26 cellular contexts compared by ENCODE assay signal in genomic region chr21:31961027-31961426, GRCh38.
A peak's percentile ranks its signal among the peaks of the same experiment; 100 is the strongest.
DNase-seq lines count a peak whose midpoint lies in the region; ATAC-seq, FAIRE-seq and TF ChIP-seq lines count a peak whose summit lies in the region.
"Had no signal": no experiment of that assay in that cellular context is flagged by ENCODE, and none has a peak within 500 bp of the region (broad histone marks: within the 10 kb centered on the region; RNA-seq: fewer than 3 reads in every experiment).

No MANE protein-coding gene starts in this region.

- H3K27ac ChIP-seq in HepG2 (ENCODE audit: extremely low read length, insufficient read depth, low read length) (no peak overlapping the region), right lobe of liver (no peak overlapping the region), K562 (ENCODE audit: extremely low read depth, low read depth, low read length) (no peak overlapping the region), smooth muscle cell (ENCODE audit: low read depth) (no peak overlapping the region)
- H3K27ac ChIP-seq: BLaER1 had no signal

- CTCF ChIA-PET in HepG2 (lab: Yijun Ruan, JAX; ENCODE audit: low intra/inter-chr PET ratio, low total read pairs) (no interaction called here), K562 (lab: Yijun Ruan, JAX; ENCODE audit: low intra/inter-chr PET ratio) (no interaction called here)

- TF ChIP-seq POLR2A in HepG2 (IDR thresholded peaks at IDR 0.05; ENCODE audit: insufficient read depth in 1 of 2, low read depth in 2 of 2, low read length in 2 of 2) (no peak), right lobe of liver (IDR thresholded peaks at IDR 0.05) (no peak), K562 (conservative IDR thresholded peaks at IDR 0.05) (no peak)

- in situ Hi-C loops in HepG2 (cut with HindIII; ENCODE audit: extremely low pct_ligation_motif_present, low pct_unique_long_range_greater_than_20kb): no loop called here
- in situ Hi-C loops in K562 (cut with MboI): no loop called here

- DNase-seq in HepG2 (ENCODE audit: low spot score): no peak
- no peak for DNase-seq in right lobe of liver
- DNase-seq in K562 (ENCODE audit: extremely low read depth in 1 of 4, low spot score in 3 of 4): no peak
- DNase-seq in activated CD8-positive, alpha-beta memory T cell treated with anti-CD3 and anti-CD28 coated beads for 24 hours: no peak
- DNase-seq in smooth muscle cell (lab: John Stamatoyannopoulos, UW; ENCODE audit: unreplicated experiment): no peak
- DNase-seq: 8988T; ACHN; BE2C; C1 segment of cervical spinal cord; CD4-positive, alpha-beta memory T cell; CD4-positive, CD25-positive, alpha-beta regulatory T cell; CD8-positive, alpha-beta memory T cell; COR-L47; DMS 273 treated with DMSO at 0.1 percent for 48 hours; DMS153; DMS53; DMS79; DND-41; EL; GDM1 had no signal

- H3K9me1 ChIP-seq in K562 (ENCODE audit: control insufficient read depth, insufficient read depth, low read length): no peaks in the 10 kb centered on the region

- FAIRE-seq in HepG2 (lab: Jason Lieb, UNC) (no peak), K562 (lab: Jason Lieb, UNC) (no peak)
- FAIRE-seq: A204.1, GM12878, GM12892, GM18507, GM19239 had no signal

- TF ChIP-seq EP300 in HepG2 (IDR thresholded peaks at IDR 0.05; ENCODE audit: low read depth in 2 of 2, low read length in 2 of 2): no peak
- no peak for TF ChIP-seq EP300 in HepG2 (CRISPR knock-in tag; IDR thresholded peaks at IDR 0.05; ENCODE audit: borderline replicate concordance)
- no peak for TF ChIP-seq EP300 in K562 (IDR thresholded peaks at IDR 0.05; ENCODE audit: low read length)

- H3K27me3 ChIP-seq in HepG2 (ENCODE audit: control insufficient read depth in 1 of 2, insufficient read depth in 2 of 2, low read length in 2 of 2) (no peaks in the 10 kb centered on the region), right lobe of liver (no peaks in the 10 kb centered on the region), K562 (ENCODE audit: control insufficient read depth in 2 of 2, insufficient read depth in 2 of 2, low read length in 2 of 2) (peaks cover 7 to 18% of the 10 kb centered on the region in 2 experiments), smooth muscle cell (ENCODE audit: low read depth) (no peaks in the 10 kb centered on the region)
- H3K27me3 ChIP-seq: BE2C, BLaER1 had no signal

- intact Hi-C loops in HepG2 (cut with micrococcal nuclease; ENCODE audit: unreplicated experiment): no loop called here
- intact Hi-C loops in right lobe of liver (cut with DNase I): no loop called here
- intact Hi-C loops in K562 (cut with micrococcal nuclease): loop anchor here (10.0 kb wide), 1 partner anchor 56 kb away; no protein-coding TSS in a partner anchor

- no peak overlapping the region for H2AFZ ChIP-seq in HepG2 (ENCODE audit: low read length)
- no peak overlapping the region for H2AFZ ChIP-seq in K562 (ENCODE audit: low read depth, low read length)
- no peak overlapping the region for H2AFZ ChIP-seq in smooth muscle cell (ENCODE audit: low read depth)

- no peaks in the 10 kb centered on the region for H3F3A ChIP-seq in smooth muscle cell (ENCODE audit: low read depth)

- H3K9me3 ChIP-seq in HepG2 (ENCODE audit: low read length) (no peaks in the 10 kb centered on the region), right lobe of liver (no peaks in the 10 kb centered on the region), K562 (replicated peaks; ENCODE audit: control insufficient read depth, insufficient read depth, low read depth, low read length) (no peaks in the 10 kb centered on the region; the same call in 1 of the 2 replicates), smooth muscle cell (replicated peaks; ENCODE audit: low read depth) (no peaks in the 10 kb centered on the region)
- H3K9me3 ChIP-seq: BE2C, BLaER1 had no signal

- H3K4me3 ChIP-seq in HepG2 (replicated peaks in 1 of 3; ENCODE audit: insufficient read depth in 1 of 3, low read depth in 2 of 3, low read length in 3 of 3): no peak overlapping the region
- no peak overlapping the region for H3K4me3 ChIP-seq in right lobe of liver
- H3K4me3 ChIP-seq in K562: no peak overlapping the region
- H3K4me3 ChIP-seq in smooth muscle cell: no peak overlapping the region
- H3K4me3 ChIP-seq: BLaER1, GM12878 had no signal

- peaks cover 0 to 3% of the 10 kb centered on the region in 2 experiments; a peak in 2 of 5 replicates for H3K36me3 ChIP-seq in HepG2 (replicated peaks in 1 of 2; ENCODE audit: control insufficient read depth in 1 of 2, insufficient read depth in 2 of 2, low read length in 2 of 2)
- no peaks in the 10 kb centered on the region for H3K36me3 ChIP-seq in right lobe of liver
- H3K36me3 ChIP-seq in K562 (ENCODE audit: control insufficient read depth, insufficient read depth, low read length): no peaks in the 10 kb centered on the region
- H3K36me3 ChIP-seq in smooth muscle cell (ENCODE audit: low read depth): peaks cover 6% of the 10 kb centered on the region
- H3K36me3 ChIP-seq: BE2C had no signal

- H3K4me2 ChIP-seq in HepG2 (ENCODE audit: low read depth, low read length): no peak overlapping the region
- no peak overlapping the region for H3K4me2 ChIP-seq in K562 (ENCODE audit: insufficient read depth, low read length)
- H3K4me2 ChIP-seq in smooth muscle cell: no peak overlapping the region
- H3K4me2 ChIP-seq: BLaER1 had no signal

- POLR2A ChIA-PET in HepG2 (lab: Yijun Ruan, JAX) (no interaction called here), K562 (lab: Yijun Ruan, JAX) (no interaction called here)

- BruUV-seq in HepG2 (replicated peaks; lab: Mats Ljungman, UMichigan) (no TSS peak), K562 (replicated peaks; lab: Mats Ljungman, UMichigan) (no TSS peak)

- no peak for TF ChIP-seq RAD21 in HepG2 (CRISPR knock-in tag; IDR thresholded peaks at IDR 0.05)
- no peak for TF ChIP-seq RAD21 in K562 (CRISPR knock-in tag; conservative IDR thresholded peaks at IDR 0.05 in 1 of 2, IDR thresholded peaks at IDR 0.05 in 1 of 2)

- WGBS in HepG2 (ENCODE audit: low lambda C conversion rate): 80% methylated on average over 3 of the region's 3 CpGs
- WGBS in right lobe of liver (ENCODE audit: insufficient coverage, low coverage, low lambda C conversion rate, missing lambda C conversion rate): 75% methylated on average over 3 of the region's 3 CpGs
- 0% methylated on average over 3 of the region's 3 CpGs for WGBS in K562 (ENCODE audit: insufficient coverage, low coverage, missing lambda C conversion rate)
- 98% methylated on average over 3 of the region's 3 CpGs for WGBS in smooth muscle cell (ENCODE audit: low lambda C conversion rate)

- no peaks in the 10 kb centered on the region for H3K79me2 ChIP-seq in HepG2 (ENCODE audit: insufficient read depth, low read length)
- H3K79me2 ChIP-seq in K562 (ENCODE audit: control insufficient read depth, insufficient read depth, low read length): no peaks in the 10 kb centered on the region
- H3K79me2 ChIP-seq in smooth muscle cell (ENCODE audit: low read depth): no peaks in the 10 kb centered on the region

- H3K4me1 ChIP-seq in HepG2 (ENCODE audit: insufficient read depth, low read length) (no peaks in the 10 kb centered on the region), right lobe of liver (no peaks in the 10 kb centered on the region), K562 (replicated peaks in 1 of 2; ENCODE audit: control insufficient read depth in 2 of 2, insufficient read depth in 2 of 2, low read length in 2 of 2) (no peaks in the 10 kb centered on the region), smooth muscle cell (ENCODE audit: low read depth) (no peaks in the 10 kb centered on the region)
- H3K4me1 ChIP-seq: BE2C, BLaER1 had no signal

- no peak for TF ChIP-seq CTCF in HepG2 (CRISPR knock-in tag; IDR thresholded peaks at IDR 0.05)
- TF ChIP-seq CTCF in right lobe of liver (IDR thresholded peaks at IDR 0.05): no peak
- no peak for TF ChIP-seq CTCF in K562 (IDR thresholded peaks at IDR 0.05 in 2 of 3, conservative IDR thresholded peaks at IDR 0.05 in 1 of 3; ENCODE audit: insufficient read depth in 2 of 3, low read depth in 1 of 3, low read length in 3 of 3)
- no peak for TF ChIP-seq CTCF in smooth muscle cell (IDR thresholded peaks at IDR 0.05; ENCODE audit: borderline replicate concordance, insufficient read depth, poor library complexity, severe bottlenecking)

- H3K9ac ChIP-seq in HepG2 (ENCODE audit: insufficient read depth, low read depth, low read length) (no peak overlapping the region), K562 (ENCODE audit: insufficient read depth in 1 of 2, low read depth in 2 of 2, low read length in 2 of 2) (no peak overlapping the region), smooth muscle cell (ENCODE audit: low read depth) (no peak overlapping the region)
- H3K9ac ChIP-seq: BLaER1 had no signal

- no peaks in the 10 kb centered on the region for H4K20me1 ChIP-seq in HepG2 (ENCODE audit: insufficient read depth, low read length)
- H4K20me1 ChIP-seq in K562 (replicated peaks; ENCODE audit: control insufficient read depth, insufficient read depth, low read length): no peaks in the 10 kb centered on the region
- H4K20me1 ChIP-seq in smooth muscle cell (ENCODE audit: low read depth): no peaks in the 10 kb centered on the region
- H4K20me1 ChIP-seq: BLaER1 had no signal

- no peak for ATAC-seq in HepG2
- no peak for ATAC-seq in right lobe of liver
- no peak for ATAC-seq in K562
- ATAC-seq: GM12878 had no signal

TF ChIP-seq in HepG2, 621 proteins besides CTCF, POLR2A, EP300 and RAD21:
- peak; percentile 52 for TF ChIP-seq MAFF (IDR thresholded peaks at IDR 0.05; ENCODE audit: low read depth, low read length)
- TF ChIP-seq MAFK (conservative IDR thresholded peaks at IDR 0.05 in 1 of 2, IDR thresholded peaks at IDR 0.05 in 1 of 2; ENCODE audit: low read length in 2 of 2): peak; percentile 39 to 63; a peak in 3 of 4 replicates
- TF ChIP-seq CC2D1A (CRISPR knock-in tag; IDR thresholded peaks at IDR 0.05): no peak
TF ChIP-seq in HepG2: peak in this region for 2.

TF ChIP-seq in K562, 482 proteins besides CTCF, POLR2A, EP300 and RAD21:
- TF ChIP-seq ZNF316 (IDR thresholded peaks at IDR 0.05) (peak; percentile 72), SMARCA5 (IDR thresholded peaks at IDR 0.05) (no peak), MCM5 (IDR thresholded peaks at IDR 0.05; ENCODE audit: low read depth) (no peak), MAFG (tag; conservative IDR thresholded peaks at IDR 0.05) (peak; percentile 48; the same call in 1 of the 2 replicates)

Comparison
In these comparisons a context has a peak if more than half of its experiments do, and no peak if none do; other contexts are left out.
1. Of the 241 proteins assayed by ChIP-seq in both HepG2 and K562: peak only in HepG2: MAFF and MAFK; only in K562: MAFG; in both: none; in neither: 238.